18 cellular contexts compared by ENCODE assay signal in genomic region chr11:3052109-3052479, GRCh38. TPM values are rescaled to one million over a fixed set of nuclear protein-coding genes. Genes with fewer than 3 reads are reported as not detected.
A peak's percentile ranks its signal among the peaks of the same experiment; 100 is the strongest.
DNase-seq lines count a peak whose midpoint lies in the region; TF ChIP-seq lines count a peak whose summit lies in the region.
"Had no signal": no experiment of that assay in that cellular context is flagged by ENCODE, and none has a peak within 500 bp of the region (broad histone marks: within the 10 kb centered on the region; RNA-seq: fewer than 3 reads in every experiment).

No MANE protein-coding gene starts in this region.

- peaks cover 14% of the 10 kb centered on the region for H4K20me1 ChIP-seq in Loucy (ENCODE audit: insufficient read depth, low read length, poor library complexity, severe bottlenecking)

- H3K36me3 ChIP-seq in Loucy (ENCODE audit: insufficient read depth, low read length) = no peaks in the 10 kb centered on the region
- H3K36me3 ChIP-seq in adrenal gland (replicated peaks in 1 of 2) = no peaks in the 10 kb centered on the region

- peak; percentile 11 for DNase-seq in NCI-H82 (lab: John Stamatoyannopoulos, UW)
- DNase-seq in NCI-H82 treated with DMSO at 0.1 percent for 48 hours (lab: John Stamatoyannopoulos, UW; ENCODE audit: unreplicated experiment) = no peak
- DNase-seq in RPMI8226 = peak; percentile 58
- DNase-seq in osteocyte (ENCODE audit: extremely low spot score, unreplicated experiment) = no peak
- no peak for DNase-seq in NCI-H1930 (lab: John Stamatoyannopoulos, UW)
- no peak for DNase-seq in adrenal gland
- no peak for DNase-seq in HFFc6
- DNase-seq: ACHN; activated CD4-positive, alpha-beta memory T cell treated with anti-CD3 and anti-CD28 coated beads, Interleukin-2, amount 10 ng/mL, durations not matched to agents 7 days and 5 days; activated naive CD4-positive, alpha-beta T cell treated with anti-CD3 and anti-CD28 coated beads, Interleukin-2, amount 10 ng/mL, durations not matched to agents 7 days and 5 days; EL; erythroblast; mammary epithelial cell; stimulated activated CD8-positive, alpha-beta memory T cell treated with anti-CD3 and anti-CD28 coated beads, Interleukin-4, amount 100 ng/mL, for 48 hours had no signal

- H2AFZ ChIP-seq in Loucy (ENCODE audit: low read length) = no peak overlapping the region
- H2AFZ ChIP-seq: parathyroid adenoma had no signal

- H3K79me2 ChIP-seq in Loucy (ENCODE audit: insufficient read depth, low read length) = peaks cover 81% of the 10 kb centered on the region

- no peaks in the 10 kb centered on the region for H3K9me3 ChIP-seq in Loucy (ENCODE audit: insufficient read depth, low read depth, low read length)
- H3K9me3 ChIP-seq in adrenal gland (replicated peaks in 1 of 3) = no peaks in the 10 kb centered on the region

- 64 to 79% (median 69%) methylated on average over 14 of the region's 14 CpGs for WGBS in adrenal gland, 4 donors

- H3K4me3 Mint-ChIP-seq in osteocyte (ENCODE audit: unreplicated experiment) (peak overlapping the region; percentile 50), HFFc6 (no peak overlapping the region)
- H3K4me3 Mint-ChIP-seq: activated CD4-positive, alpha-beta memory T cell treated with anti-CD3 and anti-CD28 coated beads, Interleukin-2, amount 10 ng/mL, durations not matched to agents 7 days and 5 days; activated naive CD4-positive, alpha-beta T cell treated with anti-CD3 and anti-CD28 coated beads, Interleukin-2, amount 10 ng/mL, durations not matched to agents 7 days and 5 days; central memory CD8-positive, alpha-beta T cell; T-helper 1 cell treated with Interleukin-12 subunit alpha and Interleukin-12 subunit beta and Interleukin-4 antibody, amounts not matched to agents 30 μg/mL and 1 μg/mL, for 36 hours had no signal

- H3K9ac ChIP-seq in Loucy (ENCODE audit: low read depth, low read length, poor library complexity, severe bottlenecking) = no peak overlapping the region
- H3K9ac ChIP-seq: parathyroid adenoma had no signal

- peaks cover 17% of the 10 kb centered on the region for H3K36me3 Mint-ChIP-seq in osteocyte (ENCODE audit: unreplicated experiment)
- H3K36me3 Mint-ChIP-seq in HFFc6 (ENCODE audit: low read depth) = peaks cover 8% of the 10 kb centered on the region; the same call in 1 of the 2 replicates

- TF ChIP-seq CTCF in Loucy (conservative IDR thresholded peaks at IDR 0.05; ENCODE audit: low read length) (no peak), osteocyte (IDR thresholded peaks at IDR 0.05) (no peak), adrenal gland (IDR thresholded peaks at IDR 0.05) (no peak), HFFc6 (IDR thresholded peaks at IDR 0.05) (no peak)

- H3K4me1 ChIP-seq in Loucy (ENCODE audit: insufficient read depth, low read length, poor library complexity, severe bottlenecking) (peaks cover 29% of the 10 kb centered on the region), adrenal gland (replicated peaks in 1 of 2) (peaks cover 17 to 34% of the 10 kb centered on the region in 2 donors)
- H3K4me1 ChIP-seq: parathyroid adenoma had no signal

- no peak for TF ChIP-seq POLR2A in adrenal gland (IDR thresholded peaks at IDR 0.05)

- no peaks in the 10 kb centered on the region for H3K27me3 ChIP-seq in Loucy (ENCODE audit: insufficient read depth, low read length, poor library complexity, severe bottlenecking)
- H3K27me3 ChIP-seq in adrenal gland = no peaks in the 10 kb centered on the region

- H3K27me3 Mint-ChIP-seq in osteocyte (ENCODE audit: unreplicated experiment) = no peaks in the 10 kb centered on the region
- H3K27me3 Mint-ChIP-seq in HFFc6 (ENCODE audit: insufficient read depth) = peaks cover 3% of the 10 kb centered on the region
- H3K27me3 Mint-ChIP-seq: activated CD4-positive, alpha-beta memory T cell treated with anti-CD3 and anti-CD28 coated beads, Interleukin-2, amount 10 ng/mL, durations not matched to agents 7 days and 5 days; activated naive CD4-positive, alpha-beta T cell treated with anti-CD3 and anti-CD28 coated beads, Interleukin-2, amount 10 ng/mL, durations not matched to agents 7 days and 5 days; central memory CD8-positive, alpha-beta T cell had no signal

- H3K9me3 Mint-ChIP-seq in osteocyte (ENCODE audit: unreplicated experiment) (no peaks in the 10 kb centered on the region), HFFc6 (no peaks in the 10 kb centered on the region)
- H3K9me3 Mint-ChIP-seq: activated CD4-positive, alpha-beta memory T cell treated with anti-CD3 and anti-CD28 coated beads, Interleukin-2, amount 10 ng/mL, durations not matched to agents 7 days and 5 days; activated naive CD4-positive, alpha-beta T cell treated with anti-CD3 and anti-CD28 coated beads, Interleukin-2, amount 10 ng/mL, durations not matched to agents 7 days and 5 days; central memory CD8-positive, alpha-beta T cell; T-helper 1 cell treated with Interleukin-12 subunit alpha and Interleukin-12 subunit beta and Interleukin-4 antibody, amounts not matched to agents 30 μg/mL and 1 μg/mL, for 36 hours had no signal

- H3K4me3 ChIP-seq in Loucy (ENCODE audit: low read length, poor library complexity, severe bottlenecking) (peak overlapping the region; percentile 42), adrenal gland (no peak overlapping the region)

- H3F3A ChIP-seq in Loucy (ENCODE audit: low read depth) = no peaks in the 10 kb centered on the region

- intact Hi-C loops in adrenal gland (cut with DNase I) = no loop called here

- H3K4me2 ChIP-seq in Loucy (ENCODE audit: low read depth, low read length, poor library complexity, severe bottlenecking) = peak overlapping the region; percentile 74

- peaks cover 83% of the 10 kb centered on the region for H3K4me1 Mint-ChIP-seq in osteocyte (ENCODE audit: unreplicated experiment)
- peaks cover 60% of the 10 kb centered on the region for H3K4me1 Mint-ChIP-seq in HFFc6 (ENCODE audit: low read depth)

- no peaks in the 10 kb centered on the region for H3K9me2 ChIP-seq in Loucy (replicated peaks; ENCODE audit: low read depth, low read length)

- H3K27ac ChIP-seq in adrenal gland = no peak overlapping the region
- H3K27ac ChIP-seq: parathyroid adenoma had no signal

- H3K27ac Mint-ChIP-seq in osteocyte (ENCODE audit: unreplicated experiment) (peak overlapping the region; percentile 100), HFFc6 (no peak overlapping the region)

RNA-seq across cellular contexts. Expression of gene CARS1, which starts 5.1 kb away (rescaled TPM):
- total RNA-seq in osteocyte (134 and 148 TPM in 2 replicates), adrenal gland (10 to 100 TPM; 25.5 to 46.7 (median 30.0) TPM)
- 10 to 100 TPM; 31.1 to 35.2 (median 32.5) TPM for polyA plus RNA-seq in adrenal gland
- total RNA-seq in HFFc6 (2021; fragmentation: NEBNext Ultra II Directional; extraction: Animal tissue kit (Norgen Biotek cat#: 25700)) = 10 to 100 TPM; 51.2 to 64.3 (median 56.1) TPM

RNA-seq across cellular contexts. Expression of gene NAP1L4, which starts 60.0 kb away (rescaled TPM):
- total RNA-seq in osteocyte = 147 and 148 TPM in 2 replicates
- total RNA-seq in adrenal gland = 10 to 100 TPM; 39.7 to 94.9 (median 76.6) TPM
- 100 to 1,000 TPM in 1 of 3 donors, 10 to 100 TPM in 2; 63.1 to 100 (median 80.3) TPM for polyA plus RNA-seq in adrenal gland
- total RNA-seq in HFFc6 (2021; fragmentation: NEBNext Ultra II Directional; extraction: Animal tissue kit (Norgen Biotek cat#: 25700)) = 100 to 1,000 TPM; 109 to 140 (median 131) TPM

Comparison
In these comparisons a context has a peak if more than half of its experiments do, and no peak if none do; other contexts are left out.
1. DNase-seq: peak in NCI-H82 (single experiment) and RPMI8226 (single experiment); none in NCI-H82 treated with DMSO at 0.1 percent for 48 hours (single experiment), osteocyte (single experiment), NCI-H1930 (0 of 2), adrenal gland (0 of 7) and HFFc6 (single experiment).